ENCODE assay signal across 1 cellular context in the genomic region with DNA sequence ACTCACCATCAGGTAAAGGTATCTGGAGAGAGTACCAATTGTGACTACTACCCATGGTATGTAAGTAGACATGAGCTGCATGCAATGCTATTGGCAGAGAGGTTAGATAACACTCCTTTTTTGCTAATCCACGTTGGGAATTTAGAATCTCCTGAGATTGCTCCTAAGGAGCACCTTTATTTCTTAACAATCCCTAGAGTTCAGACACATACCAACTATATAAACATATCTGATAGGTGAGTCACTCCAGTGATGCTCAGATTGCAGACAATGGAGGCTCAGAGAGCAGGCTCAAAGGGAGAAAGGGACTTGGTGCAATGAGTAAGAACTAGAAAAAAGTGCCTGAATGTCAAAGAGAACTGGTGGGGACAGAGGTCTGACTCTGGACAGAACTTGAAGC.
TF ChIP-seq lines count a peak whose summit lies in the region.

No MANE protein-coding gene starts in this region.

TF ChIP-seq in HepG2, 621 proteins besides CTCF, POLR2A, EP300 and RAD21 (continued from another document):
- TF ChIP-seq ARID5B (CRISPR knock-in tag; IDR thresholded peaks at IDR 0.05) (peak; percentile 47; the same call in 1 of the 2 replicates), GATAD2A (CRISPR knock-in tag; IDR thresholded peaks at IDR 0.05) (peak; percentile 43), CEBPG (CRISPR knock-in tag; IDR thresholded peaks at IDR 0.05) (peak; percentile 35; the same call in 1 of the 2 replicates), RFX3 (CRISPR knock-in tag; IDR thresholded peaks at IDR 0.05) (no peak), SETDB1 (CRISPR knock-in tag; IDR thresholded peaks at IDR 0.05; ENCODE audit: borderline replicate concordance) (no peak), ARID3A (IDR thresholded peaks at IDR 0.05; ENCODE audit: low read depth, low read length) (peak; percentile 67; the same call in 1 of the 2 replicates), DNMT1 (CRISPR knock-in tag; IDR thresholded peaks at IDR 0.05) (no peak), KLF9 (CRISPR knock-in tag; IDR thresholded peaks at IDR 0.05; ENCODE audit: low read depth) (no peak), FOSL1 (CRISPR knock-in tag; IDR thresholded peaks at IDR 0.05; ENCODE audit: borderline replicate concordance) (peak; percentile 83; the same call in 1 of the 2 replicates), ZNF292 (CRISPR knock-in tag; IDR thresholded peaks at IDR 0.05; ENCODE audit: borderline replicate concordance, low read depth) (no peak), RCOR2 (CRISPR knock-in tag; IDR thresholded peaks at IDR 0.05) (0 out of 2 replicates have a peak, but pooled peaks have one; percentile 19), ZNF260 (CRISPR knock-in tag; IDR thresholded peaks at IDR 0.05; ENCODE audit: borderline replicate concordance, low read depth) (no peak), YY1 (IDR thresholded peaks at IDR 0.05; ENCODE audit: insufficient read depth, insufficient replicate concordance, low read depth, low read length) (no peak), MYC (CRISPR knock-in tag; IDR thresholded peaks at IDR 0.05; ENCODE audit: borderline replicate concordance) (no peak), ATF3 (CRISPR knock-in tag; IDR thresholded peaks at IDR 0.05) (0 out of 2 replicates have a peak, but pooled peaks have one; percentile 55), ZMYM4 (CRISPR knock-in tag; IDR thresholded peaks at IDR 0.05) (no peak), SAP130 (CRISPR knock-in tag; IDR thresholded peaks at IDR 0.05; ENCODE audit: low read depth) (0 out of 2 replicates have a peak, but pooled peaks have one; percentile 34), GMEB2 (CRISPR knock-in tag; IDR thresholded peaks at IDR 0.05; ENCODE audit: low read depth) (no peak), ZFAT (CRISPR knock-in tag; conservative IDR thresholded peaks at IDR 0.05) (no peak), FOXA1 (IDR thresholded peaks at IDR 0.05) (no peak), FOXA1 (CRISPR knock-in tag; IDR thresholded peaks at IDR 0.05) (no peak), U2AF1 (optimal IDR thresholded peaks at IDR 0.05; ENCODE audit: low read depth, low read length) (no peak), PAXIP1 (CRISPR knock-in tag; conservative IDR thresholded peaks at IDR 0.05) (0 out of 2 replicates have a peak, but pooled peaks have one; percentile 19), FOSL2 (CRISPR knock-in tag; IDR thresholded peaks at IDR 0.05) (peak; percentile 94)
- TF ChIP-seq, protein P1, sequence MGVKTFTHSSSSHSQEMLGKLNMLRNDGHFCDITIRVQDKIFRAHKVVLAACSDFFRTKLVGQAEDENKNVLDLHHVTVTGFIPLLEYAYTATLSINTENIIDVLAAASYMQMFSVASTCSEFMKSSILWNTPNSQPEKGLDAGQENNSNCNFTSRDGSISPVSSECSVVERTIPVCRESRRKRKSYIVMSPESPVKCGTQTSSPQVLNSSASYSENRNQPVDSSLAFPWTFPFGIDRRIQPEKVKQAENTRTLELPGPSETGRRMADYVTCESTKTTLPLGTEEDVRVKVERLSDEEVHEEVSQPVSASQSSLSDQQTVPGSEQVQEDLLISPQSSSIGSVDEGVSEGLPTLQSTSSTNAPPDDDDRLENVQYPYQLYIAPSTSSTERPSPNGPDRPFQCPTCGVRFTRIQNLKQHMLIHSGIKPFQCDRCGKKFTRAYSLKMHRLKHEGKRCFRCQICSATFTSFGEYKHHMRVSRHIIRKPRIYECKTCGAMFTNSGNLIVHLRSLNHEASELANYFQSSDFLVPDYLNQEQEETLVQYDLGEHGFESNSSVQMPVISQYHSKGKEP (CRISPR knock-in tag; IDR thresholded peaks at IDR 0.05) = no peak
- TF ChIP-seq, protein P2, sequence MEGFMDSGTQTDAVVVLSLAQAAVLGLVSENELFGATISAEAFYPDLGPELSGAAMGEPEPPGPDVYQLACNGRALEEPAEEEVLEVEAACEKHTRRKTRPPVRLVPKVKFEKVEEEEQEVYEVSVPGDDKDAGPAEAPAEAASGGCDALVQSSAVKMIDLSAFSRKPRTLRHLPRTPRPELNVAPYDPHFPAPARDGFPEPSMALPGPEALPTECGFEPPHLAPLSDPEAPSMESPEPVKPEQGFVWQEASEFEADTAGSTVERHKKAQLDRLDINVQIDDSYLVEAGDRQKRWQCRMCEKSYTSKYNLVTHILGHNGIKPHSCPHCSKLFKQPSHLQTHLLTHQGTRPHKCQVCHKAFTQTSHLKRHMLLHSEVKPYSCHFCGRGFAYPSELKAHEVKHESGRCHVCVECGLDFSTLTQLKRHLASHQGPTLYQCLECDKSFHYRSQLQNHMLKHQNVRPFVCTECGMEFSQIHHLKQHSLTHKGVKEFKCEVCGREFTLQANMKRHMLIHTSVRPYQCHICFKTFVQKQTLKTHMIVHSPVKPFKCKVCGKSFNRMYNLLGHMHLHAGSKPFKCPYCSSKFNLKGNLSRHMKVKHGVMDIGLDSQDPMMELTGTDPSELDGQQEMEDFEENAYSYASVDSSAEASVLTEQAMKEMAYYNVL (CRISPR knock-in tag; IDR thresholded peaks at IDR 0.05; ENCODE audit: borderline replicate concordance) = 0 out of 2 replicates have a peak, but pooled peaks have one; percentile 20
